Comparison of ENCODE assay signal across 27 cellular contexts in the genomic region with DNA sequence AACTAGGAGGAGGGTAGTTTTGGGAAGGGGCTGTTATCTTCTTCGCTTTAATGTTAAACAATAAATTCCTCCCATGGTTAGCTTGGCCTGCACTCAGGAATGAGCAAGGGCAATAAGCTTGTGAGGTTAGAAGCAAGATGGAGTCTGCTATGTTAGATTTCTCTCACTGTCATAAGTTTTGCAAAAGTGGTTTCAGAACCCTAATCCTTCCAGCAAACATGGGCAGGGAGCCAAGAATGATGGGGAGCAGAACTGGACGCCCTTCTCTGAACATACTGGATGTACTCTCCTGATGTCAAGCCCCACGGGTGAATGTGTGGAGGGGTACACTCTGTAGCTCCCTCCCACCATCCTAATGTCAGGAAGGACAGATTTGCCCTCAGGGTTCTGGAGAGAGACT. TPM values are rescaled to one million over a fixed set of nuclear protein-coding genes. Genes with fewer than 3 reads are reported as not detected.
"Had no signal": no experiment of that assay in that cellular context is flagged by ENCODE, and none has a peak within 500 bp of the region (broad histone marks: within the 10 kb centered on the region; RNA-seq: fewer than 3 reads in every experiment).

No MANE protein-coding gene starts in this region.

- H3K27ac ChIP-seq: KMS-11, SJSA1, SK-N-MC had no signal

- H3K9ac ChIP-seq: KMS-11 had no signal

- ATAC-seq: HepG2 had no signal

- H3K9me3 ChIP-seq: SJSA1 had no signal

- DNase-seq: Kasumi-1, MM.1S, NCI-H1105, NCI-H1417, NCI-H1436 treated with DMSO at 0.1 percent for 48 hours, NCI-H1694, NCI-H187 treated with DMSO at 0.1 percent for 48 hours, NCI-H2029 treated with DMSO at 0.1 percent for 48 hours, NCI-H2171 treated with DMSO at 0.1 percent for 48 hours, NCI-H345, NCI-H446 treated with DMSO at 0.1 percent for 48 hours, NCI-H510A treated with DMSO at 0.1 percent for 48 hours, NCI-H526 treated with DMSO at 0.1 percent for 48 hours, NCI-H748 treated with DMSO at 0.1 percent for 48 hours, Right ventricle myocardium superior, RPMI8226, SIG-M5, T-helper 2 cell had no signal

- H3K27me3 ChIP-seq: SJSA1 had no signal

- H3K4me2 ChIP-seq: KMS-11 had no signal

- H3K4me3 ChIP-seq: SJSA1, SK-N-MC had no signal

- H3K36me3 ChIP-seq: SJSA1 had no signal

- FAIRE-seq: HepG2, RCC 7860 had no signal

- H3K4me1 ChIP-seq: SJSA1 had no signal

RNA-seq across cellular contexts. Expression of a gene that starts 22.3 kb away (rescaled TPM):
- total RNA-seq: HT-29, M059J had no signal

RNA-seq across cellular contexts. Expression of a gene that starts 37.8 kb away (rescaled TPM):
- total RNA-seq: HepG2; HT-29; IMR-90; M059J; Right ventricle myocardium superior; SJSA1; T-helper 1 cell treated with Interleukin-12 subunit alpha and Interleukin-12 subunit beta and Interleukin-4 antibody, amounts not matched to agents 30 ng/mL and 1 ng/mL, for 36 hours had no signal
- polyA plus RNA-seq: HepG2, IMR-90 had no signal

RNA-seq across cellular contexts. Expression of a gene that starts 40.9 kb away (rescaled TPM):
- total RNA-seq: HepG2; HT-29; Right ventricle myocardium superior; SJSA1; T-helper 1 cell treated with Interleukin-12 subunit alpha and Interleukin-12 subunit beta and Interleukin-4 antibody, amounts not matched to agents 30 ng/mL and 1 ng/mL, for 36 hours had no signal
- polyA plus RNA-seq: HepG2 had no signal
